14 cellular contexts compared by ENCODE assay signal in genomic region chr2:3578987-3579386, GRCh38. TPM values are rescaled to one million over a fixed set of nuclear protein-coding genes. Genes with fewer than 3 reads are reported as not detected.
DNase-seq lines count a peak whose midpoint lies in the region; ATAC-seq, FAIRE-seq and TF ChIP-seq lines count a peak whose summit lies in the region.
"Had no signal": no experiment of that assay in that cellular context is flagged by ENCODE, and none has a peak within 500 bp of the region (broad histone marks: within the 10 kb centered on the region; RNA-seq: fewer than 3 reads in every experiment).

No MANE protein-coding gene starts in this region.

- H3K23ac ChIP-seq in mesenchymal stem cell (ENCODE audit: low read length in 2 of 2) = no peak overlapping the region

- H4K91ac ChIP-seq in mesenchymal stem cell (ENCODE audit: low read length) = no peak overlapping the region

- intact Hi-C loops in pancreas (cut with DNase I) = no loop called here

- whole genome bisulfite sequencing in mesenchymal stem cell = 95% methylated on average over 5 of the region's 5 CpGs
- WGBS in pancreas, 2 donors = 66 to 72% methylated on average over 5 of the region's 5 CpGs

- H3K4me3 ChIP-seq in BE2C (ENCODE audit: low read depth, low read length) (peak overlapping the region; percentile 78), HFF-Myc (replicated peaks; ENCODE audit: low read depth, low read length) (peak overlapping the region; percentile 74), adipocyte (ENCODE audit: low read length) (peak overlapping the region; percentile 84), mesenchymal stem cell (ENCODE audit: insufficient read depth in 1 of 2, low read depth in 1 of 2, low read length in 2 of 2) (peak overlapping the region in 1 of 2 experiments; percentile 89), pancreas (no peak overlapping the region)

- FAIRE-seq in pancreas (lab: Jason Lieb, UNC) (no peak), frontal cortex (lab: Jason Lieb, UNC) (no peak)
- FAIRE-seq: GM12892 had no signal

- no peak overlapping the region for H2BK12ac ChIP-seq in mesenchymal stem cell (ENCODE audit: low read length in 2 of 2)

- H3K79me1 ChIP-seq in mesenchymal stem cell (replicated peaks; ENCODE audit: low read length, poor library complexity, severe bottlenecking) = peaks cover 3% of the 10 kb centered on the region

- H3K14ac ChIP-seq in mesenchymal stem cell (ENCODE audit: low read length in 2 of 2) = no peak overlapping the region

- H3K9ac ChIP-seq in adipocyte (ENCODE audit: low read length) = peak overlapping the region; percentile 90
- peak overlapping the region; percentile 66 for H3K9ac ChIP-seq in mesenchymal stem cell (ENCODE audit: low read length)

- no peak overlapping the region for H3K4me2 ChIP-seq in mesenchymal stem cell (ENCODE audit: low read length, poor library complexity, severe bottlenecking)

- no peak overlapping the region for H2BK120ac ChIP-seq in mesenchymal stem cell (ENCODE audit: low read depth, low read length)

- H3K4me1 ChIP-seq in BE2C (peaks cover 13% of the 10 kb centered on the region), adipocyte (ENCODE audit: control insufficient read depth, insufficient read depth, low read length) (peaks cover 50% of the 10 kb centered on the region), mesenchymal stem cell (ENCODE audit: control insufficient read depth, insufficient read depth, low read depth, low read length) (peaks cover 8% of the 10 kb centered on the region), pancreas (peaks cover 21 to 34% (median 22%) of the 10 kb centered on the region in 3 donors)

- no peak overlapping the region for H2BK15ac ChIP-seq in mesenchymal stem cell (ENCODE audit: low read depth, poor library complexity, severe bottlenecking)

- H2AFZ ChIP-seq in mesenchymal stem cell (ENCODE audit: low read depth, low read length) = no peak overlapping the region

- H3K36me3 ChIP-seq in BE2C (peaks cover 87% of the 10 kb centered on the region), adipocyte (ENCODE audit: control insufficient read depth, insufficient read depth, low read length, severe bottlenecking) (peaks cover 78% of the 10 kb centered on the region), mesenchymal stem cell (ENCODE audit: control insufficient read depth in 1 of 2, insufficient read depth in 2 of 2, low read depth in 1 of 2, low read length in 2 of 2) (peaks cover 22 to 77% of the 10 kb centered on the region in 2 experiments), pancreas (peaks cover 6 to 61% (median 43%) of the 10 kb centered on the region in 3 donors)

- H3K9me3 ChIP-seq in BE2C (no peaks in the 10 kb centered on the region), adipocyte (ENCODE audit: control insufficient read depth, low read length) (no peaks in the 10 kb centered on the region), mesenchymal stem cell (ENCODE audit: control insufficient read depth, low read length) (no peaks in the 10 kb centered on the region), pancreas (no peaks in the 10 kb centered on the region)

- H2AK5ac ChIP-seq in mesenchymal stem cell (ENCODE audit: low read length, severe bottlenecking) = no peak overlapping the region

- H3K27ac ChIP-seq in mesenchymal stem cell (ENCODE audit: low read length, poor library complexity, severe bottlenecking) (no peak overlapping the region), pancreas (no peak overlapping the region)

- no peak overlapping the region for H2BK5ac ChIP-seq in mesenchymal stem cell (ENCODE audit: low read depth, low read length, poor library complexity, severe bottlenecking)

- ATAC-seq in pancreas (no peak), HG02884 (IDR thresholded peaks at IDR 0.05; ENCODE audit: unreplicated experiment) (no peak)

- DNase-seq in BE2C = no peak
- no peak for DNase-seq in HFF-Myc (ENCODE audit: extremely low read depth, low read depth)
- DNase-seq in adipocyte (ENCODE audit: low read depth) = no peak
- DNase-seq in mesenchymal stem cell = no peak
- DNase-seq in pancreas = no peak
- DNase-seq in GM20000 (ENCODE audit: low spot score) = no peak
- no peak for DNase-seq in frontal cortex (ENCODE audit: low spot score in 2 of 2)
- DNase-seq: COR-L47, NCI-H2029 treated with DMSO at 0.1 percent for 48 hours, T-helper 9 cell had no signal

- TF ChIP-seq CTCF in BE2C (IDR thresholded peaks at IDR 0.05; ENCODE audit: low read depth, low read length) (no peak), HFF-Myc (IDR thresholded peaks at IDR 0.05; ENCODE audit: low read depth, low read length, missing control alignments) (no peak), pancreas (IDR thresholded peaks at IDR 0.05) (no peak), GM20000 (IDR thresholded peaks at IDR 0.05; ENCODE audit: extremely low read depth, missing control alignments) (no peak)

- H3K4ac ChIP-seq in mesenchymal stem cell (ENCODE audit: low read depth in 1 of 2, low read length in 2 of 2) = no peak overlapping the region

- no peak overlapping the region for H3K18ac ChIP-seq in mesenchymal stem cell (ENCODE audit: low read depth in 1 of 2, low read length in 2 of 2)

- no peaks in the 10 kb centered on the region for H3K27me3 ChIP-seq in BE2C
- no peaks in the 10 kb centered on the region for H3K27me3 ChIP-seq in adipocyte (replicated peaks; ENCODE audit: control insufficient read depth, insufficient read depth, low read length)
- H3K27me3 ChIP-seq in mesenchymal stem cell (ENCODE audit: control insufficient read depth in 1 of 2, insufficient read depth in 1 of 2, low read length in 2 of 2) = no peaks in the 10 kb centered on the region
- no peaks in the 10 kb centered on the region for H3K27me3 ChIP-seq in pancreas

- no peak overlapping the region for H4K8ac ChIP-seq in mesenchymal stem cell (ENCODE audit: low read length)

RNA-seq across cellular contexts. Expression of gene RPS7, which starts 3.9 kb away (rescaled TPM):
- polyA plus RNA-seq in BE2C (2012; ENCODE audit: insufficient read depth, insufficient read length, low read depth) = 1,421 TPM
- polyA plus RNA-seq in mesenchymal stem cell (2013, experiment 1 of 2) = 4,758 TPM
- polyA plus RNA-seq in mesenchymal stem cell (2013, experiment 2 of 2) = 4,603 TPM
- total RNA-seq in pancreas (100 to 1,000 TPM; 498 to 985 (median 806) TPM), frontal cortex (1,245 TPM)
- polyA plus RNA-seq in pancreas = 1,000 to 10,000 TPM; 1,402 to 2,322 TPM

RNA-seq across cellular contexts. Expression of gene COLEC11, which starts 15.9 kb away (rescaled TPM):
- polyA plus RNA-seq in BE2C (2012; ENCODE audit: insufficient read depth, insufficient read length, low read depth) = 278 TPM
- polyA plus RNA-seq in mesenchymal stem cell (2013, experiment 1 of 2) = 54.5 TPM
- 53.6 TPM for polyA plus RNA-seq in mesenchymal stem cell (2013, experiment 2 of 2)
- 1 to 10 TPM; 2.0 to 6.1 (median 3.2) TPM for total RNA-seq in pancreas
- 10 to 100 TPM in 1 of 2 donors, 1 to 10 TPM in 1; 9.5 to 11.9 TPM for polyA plus RNA-seq in pancreas
- 0.41 TPM for total RNA-seq in frontal cortex
- total RNA-seq: activated T-helper 2 cell treated with anti-CD3 and anti-CD28 coated beads, Interferon-gamma antibody, Interleukin-2, Interleukin-4, amounts not matched to agents 10 μg/mL and 5 μg/mL and 100 μg/mL, durations not matched to agents 14 hours and 24 hours and 36 hours; HT-29 had no signal

RNA-seq across cellular contexts. Expression of gene RNASEH1, which starts 20.9 kb away (rescaled TPM):
- 43.9 TPM for polyA plus RNA-seq in BE2C (2012; ENCODE audit: insufficient read depth, insufficient read length, low read depth)
- 28.0 TPM for polyA plus RNA-seq in mesenchymal stem cell (2013, experiment 1 of 2)
- 28.9 TPM for polyA plus RNA-seq in mesenchymal stem cell (2013, experiment 2 of 2)
- total RNA-seq in pancreas (10 to 100 TPM in 2 of 6 donors, 1 to 10 TPM in 4; 6.1 to 10.6 (median 8.9) TPM), frontal cortex (20.8 TPM)
- polyA plus RNA-seq in pancreas = 1 to 10 TPM; 5.5 to 5.7 TPM

RNA-seq across cellular contexts. Expression of gene ADI1, which starts 59.7 kb away (rescaled TPM):
- 20.7 TPM for polyA plus RNA-seq in BE2C (2012; ENCODE audit: insufficient read depth, insufficient read length, low read depth)
- 59.5 TPM for polyA plus RNA-seq in mesenchymal stem cell (2013, experiment 1 of 2)
- 60.1 TPM for polyA plus RNA-seq in mesenchymal stem cell (2013, experiment 2 of 2)
- total RNA-seq in pancreas (10 to 100 TPM in 5 of 6 donors, 1 to 10 TPM in 1; 9.9 to 26.0 (median 19.2) TPM), frontal cortex (11.8 TPM)
- polyA plus RNA-seq in pancreas = 10 to 100 TPM; 17.8 to 29.7 TPM

Comparison
In these comparisons a context has a peak if more than half of its experiments do, and no peak if none do; other contexts are left out.
1. H3K4me3 ChIP-seq: peak in BE2C (single experiment), HFF-Myc (single experiment) and adipocyte (single experiment); none in pancreas (0 of 4).